ENCODE assay signal across 8 cellular contexts in genomic region chr11:2444301-2445106, GRCh38. TPM values are rescaled to one million over a fixed set of nuclear protein-coding genes. Genes with fewer than 3 reads are reported as not detected.
DNase-seq lines count a peak whose midpoint lies in the region; ATAC-seq, FAIRE-seq and TF ChIP-seq lines count a peak whose summit lies in the region.

KCNQ1 (plus strand) TSS chr11:2445008; CDS start chr11:2445099, 91 bp downstream.
TRPM5 (minus strand) TSS chr11:2444514; CDS start chr11:2423036, 21,478 bp downstream.

- DNase-seq in CD4-positive, alpha-beta T cell: peak; percentile 65 to 81 (median 74)
- peak; percentile 80 for DNase-seq in NCI-H1105 (lab: John Stamatoyannopoulos, UW)
- peak; percentile 58 to 64 for DNase-seq in activated CD8-positive, alpha-beta memory T cell treated with anti-CD3 and anti-CD28 coated beads for 4 hours (ENCODE audit: low read depth in 2 of 2)
- no peak for DNase-seq in endothelial cell of umbilical vein (ENCODE audit: low read depth, low spot score)
- DNase-seq in testis: peak; percentile 70

- H3K27ac ChIP-seq in CD4-positive, alpha-beta T cell (ENCODE audit: low read depth, low read length): peak within 1 kb of the TSS; percentile 4
- H3K27ac ChIP-seq in endothelial cell of umbilical vein (ENCODE audit: insufficient read depth, low read depth, low read length) (no peak within 1 kb of the TSS), neutrophil (peak within 1 kb of the TSS; percentile 93), testis (no peak within 1 kb of the TSS)

- POLR2A ChIA-PET in CD4-positive, alpha-beta T cell (lab: Charles Lee): interaction anchor here (0.6 to 5.3 kb wide), 4 partner anchors 21 to 441 kb away, joined by 3 to 36 read pairs (median 5); partner anchors contain the start of genes CDKN1C and TSSC4
- POLR2A ChIA-PET in endothelial cell of umbilical vein (lab: Charles Lee): no interaction called here

- CTCF ChIA-PET in CD4-positive, alpha-beta T cell (lab: Charles Lee): interaction anchor here (0.9 to 3.4 kb wide), 3 partner anchors 24 to 443 kb away, joined by 3 to 19 read pairs (median 3); no protein-coding TSS in a partner anchor
- CTCF ChIA-PET in endothelial cell of umbilical vein (lab: Charles Lee): interaction anchor here (0.6 to 1.6 kb wide), 3 partner anchors 12 to 448 kb away, joined by 3 to 7 read pairs (median 3); no protein-coding TSS in a partner anchor

- H3K79me2 ChIP-seq in endothelial cell of umbilical vein (ENCODE audit: control insufficient read depth, insufficient read depth, low read length): no peaks in the 10 kb centered on the region

- no peaks in the 10 kb centered on the region for H3K9me1 ChIP-seq in endothelial cell of umbilical vein (replicated peaks; ENCODE audit: control insufficient read depth, extremely low read depth, insufficient read depth, low read length)

- ATAC-seq in CD4-positive, alpha-beta T cell (ENCODE audit: poor library complexity): peak; percentile 58
- no peak for ATAC-seq in GM21423 (IDR thresholded peaks at IDR 0.05; ENCODE audit: unreplicated experiment)
- ATAC-seq in HG02885 (IDR thresholded peaks at IDR 0.05; ENCODE audit: poor library complexity, unreplicated experiment): no peak

- H3K4me3 Mint-ChIP-seq in CD4-positive, alpha-beta T cell: peak within 1 kb of the TSS; percentile 96

- peak within 1 kb of the TSS; percentile 2 for H3K9ac ChIP-seq in endothelial cell of umbilical vein (replicated peaks; ENCODE audit: extremely low read depth, insufficient read depth, low read length)

- TF ChIP-seq CTCF in CD4-positive, alpha-beta T cell (IDR thresholded peaks at IDR 0.05): no peak
- TF ChIP-seq CTCF in endothelial cell of umbilical vein (IDR thresholded peaks at IDR 0.05; ENCODE audit: extremely low read depth in 1 of 2, insufficient read depth in 1 of 2, low read depth in 1 of 2, low read length in 2 of 2): no peak
- no peak for TF ChIP-seq CTCF in neutrophil (IDR thresholded peaks at IDR 0.05)
- TF ChIP-seq CTCF in testis (IDR thresholded peaks at IDR 0.05): no peak

- H3K27ac Mint-ChIP-seq in CD4-positive, alpha-beta T cell: peak within 1 kb of the TSS; percentile 86

- H3K36me3 ChIP-seq in endothelial cell of umbilical vein (ENCODE audit: control insufficient read depth in 2 of 2, extremely low read depth in 1 of 2, insufficient read depth in 2 of 2, low read length in 2 of 2) (no peaks in the 10 kb centered on the region), neutrophil (no peaks in the 10 kb centered on the region), testis (ENCODE audit: low read depth, missing control alignments) (no peaks in the 10 kb centered on the region)

- H3K4me1 Mint-ChIP-seq in CD4-positive, alpha-beta T cell (ENCODE audit: low read depth): peaks cover 50% of the 10 kb centered on the region

- H3K27me3 Mint-ChIP-seq in CD4-positive, alpha-beta T cell: no peaks in the 10 kb centered on the region

- WGBS in testis, 2 donors: 1% methylated on average over 14 of the region's 76 CpGs; no CpG with 5 or more reads in 1 of the 2 donors

- TF ChIP-seq POLR2A in endothelial cell of umbilical vein (IDR thresholded peaks at IDR 0.05; ENCODE audit: low read depth, low read length) (no peak), testis (IDR thresholded peaks at IDR 0.05) (no peak)

- H3K9me3 Mint-ChIP-seq in CD4-positive, alpha-beta T cell: no peaks in the 10 kb centered on the region

- H3K4me2 ChIP-seq in endothelial cell of umbilical vein (ENCODE audit: insufficient read depth, low read length): no peak within 1 kb of the TSS

- peaks cover 3% of the 10 kb centered on the region for H3K36me3 Mint-ChIP-seq in CD4-positive, alpha-beta T cell (ENCODE audit: low read depth)

- H2AFZ ChIP-seq in endothelial cell of umbilical vein (ENCODE audit: low read depth, low read length): peak within 1 kb of the TSS; percentile 70

- dilution Hi-C loops in endothelial cell of umbilical vein (cut with MboI; ENCODE audit: extremely low pct_ligation_motif_present, low sequenced_read_pairs): no loop called here

- no peak for FAIRE-seq in endothelial cell of umbilical vein (lab: Jason Lieb, UNC)

- intact Hi-C loops in CD4-positive, alpha-beta T cell (cut with DNase I, micrococcal nuclease): loop anchor here (2.0 to 10.0 kb wide), 5 partner anchors 38 to 610 kb away; partner anchors contain the start of genes CARS1 (in 1 of the 2) and CDKN1C (in 1 of the 2)
- intact Hi-C loops in endothelial cell of umbilical vein (cut with micrococcal nuclease): no loop called here
- intact Hi-C loops in testis (cut with DNase I; ENCODE audit: low total_unique reads): no loop called here

- no peaks in the 10 kb centered on the region for H3K9me3 ChIP-seq in CD4-positive, alpha-beta T cell (ENCODE audit: control insufficient read depth, low read length)
- H3K9me3 ChIP-seq in endothelial cell of umbilical vein (replicated peaks; ENCODE audit: control insufficient read depth, insufficient read depth, low read length) (no peaks in the 10 kb centered on the region), neutrophil (no peaks in the 10 kb centered on the region), testis (no peaks in the 10 kb centered on the region)

- no peaks in the 10 kb centered on the region for H4K20me1 ChIP-seq in endothelial cell of umbilical vein (replicated peaks; ENCODE audit: control insufficient read depth, extremely low read depth, insufficient read depth, low read length)

- no TSS peak for BruUV-seq in endothelial cell of umbilical vein (replicated peaks; lab: Mats Ljungman, UMichigan)

- no peaks in the 10 kb centered on the region for H3K4me1 ChIP-seq in endothelial cell of umbilical vein (ENCODE audit: control insufficient read depth, extremely low read depth, insufficient read depth, low read length)
- peaks cover 42 to 43% of the 10 kb centered on the region in 2 experiments for H3K4me1 ChIP-seq in neutrophil (ENCODE audit: control insufficient read depth in 1 of 2, insufficient read depth in 1 of 2, low read depth in 1 of 2, low read length in 1 of 2)
- H3K4me1 ChIP-seq in testis: peaks cover 2% of the 10 kb centered on the region

- no peaks in the 10 kb centered on the region for H3K27me3 ChIP-seq in CD4-positive, alpha-beta T cell (ENCODE audit: control insufficient read depth, insufficient read depth, low read length)
- H3K27me3 ChIP-seq in endothelial cell of umbilical vein (ENCODE audit: control insufficient read depth in 2 of 2, insufficient read depth in 2 of 2, low read length in 2 of 2): peaks cover 9 to 11% of the 10 kb centered on the region in 2 experiments
- peaks cover 50% of the 10 kb centered on the region for H3K27me3 ChIP-seq in neutrophil
- H3K27me3 ChIP-seq in testis: no peaks in the 10 kb centered on the region

- H3K4me3 ChIP-seq in endothelial cell of umbilical vein (replicated peaks in 1 of 3; ENCODE audit: insufficient read depth in 1 of 3, low read depth in 1 of 3, low read length in 3 of 3): no peak within 1 kb of the TSS
- H3K4me3 ChIP-seq in neutrophil (ENCODE audit: low read depth in 1 of 2, low read length in 1 of 2): peak within 1 kb of the TSS; percentile 84 to 86
- peak within 1 kb of the TSS; percentile 36 to 41 for H3K4me3 ChIP-seq in testis

TF ChIP-seq in endothelial cell of umbilical vein, 7 proteins besides CTCF, POLR2A, EP300 and RAD21:
- no peak for TF ChIP-seq GATA2 (IDR thresholded peaks at IDR 0.05; ENCODE audit: insufficient read depth, insufficient read length, low read depth, low read length)
- no peak for TF ChIP-seq MYC (IDR thresholded peaks at IDR 0.05; ENCODE audit: low read depth, low read length)
- no peak for TF ChIP-seq EZH2 (IDR thresholded peaks at IDR 0.05; ENCODE audit: borderline replicate concordance, low read depth, low read length, severe bottlenecking)
- TF ChIP-seq MAX (IDR thresholded peaks at IDR 0.05; ENCODE audit: insufficient read depth, insufficient read length): no peak
- TF ChIP-seq POLR2AphosphoS5 (IDR thresholded peaks at IDR 0.05; ENCODE audit: insufficient read depth, low read depth, low read length): no peak
- no peak for TF ChIP-seq JUN (IDR thresholded peaks at IDR 0.05; ENCODE audit: borderline replicate concordance, insufficient read depth, insufficient read length, low read depth)
- no peak for TF ChIP-seq FOS (IDR thresholded peaks at IDR 0.05; ENCODE audit: borderline replicate concordance, insufficient read depth, low read length)

RNA-seq across cellular contexts. Expression of gene KCNQ1, which starts in this region (rescaled TPM):
- 10 to 100 TPM; 31.3 to 33.1 TPM for total RNA-seq in CD4-positive, alpha-beta T cell
- total RNA-seq in endothelial cell of umbilical vein (0.09 and 0.21 TPM in 2 replicates), testis (10 to 100 TPM; 12.8 to 24.2 TPM)
- polyA plus RNA-seq in endothelial cell of umbilical vein (0.07 and 0.08 TPM in 2 replicates), testis (ENCODE audit: insufficient read depth, low read depth, low replicate concordance) (6.0 TPM)
- 0.13 and 0.25 TPM in 2 replicates for polyA plus RNA-seq in endothelial cell of umbilical vein (2011; cell fraction: cytosol; rRNA removed)
- polyA plus RNA-seq in endothelial cell of umbilical vein (2011; cell fraction: nucleus; rRNA removed): 0.11 and 0.21 TPM in 2 replicates
- polyA plus RNA-seq in endothelial cell of umbilical vein (2012): 0.34 TPM in 1 of 2 replicates, not detected in the other
- 0.32 and 0.41 TPM in 2 replicates for polyA minus RNA-seq in endothelial cell of umbilical vein
- 2.8 TPM for polyA minus RNA-seq in endothelial cell of umbilical vein (2011; cell fraction: cytosol; rRNA and poly(A)+ RNA removed)
- polyA minus RNA-seq in endothelial cell of umbilical vein (2011; cell fraction: nucleus; rRNA and poly(A)+ RNA removed): 0.29 TPM in 1 of 2 replicates, not detected in the other

RNA-seq across cellular contexts. Expression of gene TRPM5, which starts in this region (rescaled TPM):
- 1 to 10 TPM in 1 of 2 experiments, under 1 TPM in 1; 0.91 to 1.3 TPM for total RNA-seq in CD4-positive, alpha-beta T cell
- not detected in 2 replicates for total RNA-seq in endothelial cell of umbilical vein
- not detected in 2 replicates for polyA plus RNA-seq in endothelial cell of umbilical vein
- polyA plus RNA-seq in endothelial cell of umbilical vein (2011; cell fraction: cytosol; rRNA removed): not detected in 2 replicates
- polyA plus RNA-seq in endothelial cell of umbilical vein (2011; cell fraction: nucleus; rRNA removed): not detected in 2 replicates
- polyA plus RNA-seq in endothelial cell of umbilical vein (2012): not detected in 2 replicates
- polyA minus RNA-seq in endothelial cell of umbilical vein: not detected in 2 replicates
- not detected for polyA minus RNA-seq in endothelial cell of umbilical vein (2011; cell fraction: cytosol; rRNA and poly(A)+ RNA removed)
- not detected in 2 replicates for polyA minus RNA-seq in endothelial cell of umbilical vein (2011; cell fraction: nucleus; rRNA and poly(A)+ RNA removed)
- 1 to 10 TPM in 1 of 2 donors, under 1 TPM in 1; 0.94 to 1.1 TPM for total RNA-seq in testis
- polyA plus RNA-seq in testis (ENCODE audit: insufficient read depth, low read depth, low replicate concordance): 0.46 TPM

Comparison
In these comparisons a context has a peak if more than half of its experiments do, and no peak if none do; other contexts are left out.
1. RNA of gene KCNQ1 (total RNA-seq): 31.3 to 33.1 TPM in CD4-positive, alpha-beta T cell and 12.8 to 24.2 TPM in testis; 0.09 to 0.21 TPM in endothelial cell of umbilical vein; every median in the first group is over 10 times any median in the second.
2. H3K27ac ChIP-seq: peak in CD4-positive, alpha-beta T cell (single experiment) and neutrophil (single experiment); none in endothelial cell of umbilical vein (single experiment) and testis (0 of 2).
3. H3K4me3 ChIP-seq: peak in neutrophil (2 of 2) and testis (2 of 2); none in endothelial cell of umbilical vein (0 of 3).
4. intact Hi-C loops: an anchor here in CD4-positive, alpha-beta T cell (2.0 to 10.0 kb wide); none called in endothelial cell of umbilical vein and testis.